In genomic region chr1:17661546-17662157, GRCh38 we compare ENCODE assay signal across 8 cellular contexts.
DNase-seq lines count a peak whose midpoint lies in the region; ATAC-seq and TF ChIP-seq lines count a peak whose summit lies in the region.

No MANE protein-coding gene starts in this region.

- H3K4me1 ChIP-seq in transverse colon, result no peaks in the 10 kb centered on the region

- 59 to 87% methylated on average over 3 to 15 of the region's 15 CpGs for WGBS in transverse colon (ENCODE audit: low coverage in 1 of 2), 2 donors

- intact Hi-C loops in transverse colon (cut with DNase I; ENCODE audit: low total_unique reads), result no loop called here

- TF ChIP-seq EP300 in transverse colon (IDR thresholded peaks at IDR 0.05; ENCODE audit: low read depth), result no peak

- H3K4me3 Mint-ChIP-seq in activated T-cell treated with anti-CD3 and anti-CD28 coated beads, Interleukin-2, amount 50 U/mL, for 24 hours, result no peak overlapping the region

- in situ Hi-C loops in transverse colon (cut with MboI; ENCODE audit: low pct_ligation_motif_present in 1 of 4, low pct_unique_long_range_greater_than_20kb in 1 of 4, low sequenced_read_pairs in 3 of 4), result no loop called here

- peaks cover 0 to 24% (median 8%) of the 10 kb centered on the region in 4 donors for H3K36me3 ChIP-seq in transverse colon

- peak; percentile 80 for DNase-seq in AG08395 (ENCODE audit: low spot score)
- DNase-seq in NCI-H69 (lab: John Stamatoyannopoulos, UW), result peak; percentile 31
- DNase-seq in activated T-cell treated with anti-CD3 and anti-CD28 coated beads, Interleukin-2, amount 50 U/mL, for 24 hours, result peak; percentile 68
- DNase-seq in fibroblast of peridontal ligament (ENCODE audit: extremely low read depth), result peak; percentile 53
- peak; percentile 10 for DNase-seq in non-pigmented ciliary epithelial cell (ENCODE audit: low read depth)
- peak; percentile 47 for DNase-seq in transverse colon

- H3K27ac ChIP-seq in transverse colon, result no peak overlapping the region

- no peaks in the 10 kb centered on the region for H3K27me3 Mint-ChIP-seq in activated T-cell treated with anti-CD3 and anti-CD28 coated beads, Interleukin-2, amount 50 U/mL, for 24 hours

- H3K27me3 ChIP-seq in transverse colon, result no peaks in the 10 kb centered on the region

- TF ChIP-seq CTCF in GM12872 (IDR thresholded peaks at IDR 0.05; ENCODE audit: insufficient read depth, low read depth, low read length), result peak; percentile 92
- peak; percentile 67 to 80 (median 78) for TF ChIP-seq CTCF in transverse colon (IDR thresholded peaks at IDR 0.05)

- no peak overlapping the region for H3K27ac Mint-ChIP-seq in activated T-cell treated with anti-CD3 and anti-CD28 coated beads, Interleukin-2, amount 50 U/mL, for 24 hours

- no peak for TF ChIP-seq POLR2A in transverse colon (IDR thresholded peaks at IDR 0.05)

- H3K9me3 Mint-ChIP-seq in activated T-cell treated with anti-CD3 and anti-CD28 coated beads, Interleukin-2, amount 50 U/mL, for 24 hours, result no peaks in the 10 kb centered on the region

- H3K4me1 Mint-ChIP-seq in activated T-cell treated with anti-CD3 and anti-CD28 coated beads, Interleukin-2, amount 50 U/mL, for 24 hours (ENCODE audit: low read depth), result no peaks in the 10 kb centered on the region

- ATAC-seq in HG03469 (IDR thresholded peaks at IDR 0.05; ENCODE audit: unreplicated experiment), result no peak

- H3K9me3 ChIP-seq in transverse colon, result no peaks in the 10 kb centered on the region

- H3K4me3 ChIP-seq in transverse colon, result no peak overlapping the region

- no peaks in the 10 kb centered on the region for H3K36me3 Mint-ChIP-seq in activated T-cell treated with anti-CD3 and anti-CD28 coated beads, Interleukin-2, amount 50 U/mL, for 24 hours (ENCODE audit: low read depth)

Comparison
In these comparisons a context has a peak if more than half of its experiments do, and no peak if none do; other contexts are left out.
1. DNase-seq: peak in every context shown above with its lines; median percentile 80 in AG08395; 68 in activated T-cell treated with anti-CD3 and anti-CD28 coated beads, Interleukin-2, amount 50 U/mL, for 24 hours; 53 in fibroblast of peridontal ligament; 47 in transverse colon; 31 in NCI-H69; 10 in non-pigmented ciliary epithelial cell.